8 cellular contexts compared by ENCODE assay signal in the genomic region with DNA sequence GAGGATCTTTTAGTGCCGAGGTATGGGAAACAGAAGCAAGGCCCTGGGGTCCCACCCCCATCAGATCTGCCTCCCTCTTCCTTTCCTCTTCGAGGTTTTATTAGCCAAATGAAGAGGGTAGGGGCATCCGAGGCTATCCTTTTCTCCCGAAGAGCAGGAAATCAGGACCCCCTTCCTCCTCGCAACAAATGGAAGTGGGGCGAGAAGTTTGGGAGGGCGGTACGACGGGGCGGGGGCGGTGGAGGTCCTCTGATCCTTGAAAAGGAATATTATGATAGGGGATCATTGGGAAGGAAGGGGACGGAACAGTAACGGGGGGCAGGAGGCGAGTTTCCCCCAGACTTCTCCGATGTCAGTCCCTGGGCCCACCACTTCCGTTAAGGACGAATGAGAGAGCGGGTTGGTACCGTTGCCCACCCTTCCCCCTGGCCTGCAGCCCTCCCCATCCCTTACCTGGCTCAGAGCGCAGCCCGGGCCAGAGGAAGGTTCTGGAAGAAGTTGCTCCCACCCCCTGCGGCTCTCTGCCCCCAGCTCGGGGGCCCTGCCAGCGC. TPM values are rescaled to one million over a fixed set of nuclear protein-coding genes. Genes with fewer than 3 reads are reported as not detected.
A peak's percentile ranks its signal among the peaks of the same experiment; 100 is the strongest.
DNase-seq lines count a peak whose midpoint lies in the region; ATAC-seq and TF ChIP-seq lines count a peak whose summit lies in the region.

No MANE protein-coding gene starts in this region.

- H3K27ac Mint-ChIP-seq in naive thymus-derived CD8-positive, alpha-beta T cell: peak overlapping the region in 9 of 10 donors; percentile 72 to 100 (median 96)

- no peaks in the 10 kb centered on the region for H3K9me3 Mint-ChIP-seq in naive thymus-derived CD8-positive, alpha-beta T cell

- H3K27ac ChIP-seq in AG04450 (ENCODE audit: low read depth, low read length) (no peak overlapping the region), breast epithelium (peak overlapping the region in 1 of 2 donors; percentile 17)

- ATAC-seq in HG03039 (IDR thresholded peaks at IDR 0.05; ENCODE audit: unreplicated experiment) (peak; percentile 8), GM21447 (IDR thresholded peaks at IDR 0.05; ENCODE audit: unreplicated experiment) (no peak), left lobe of liver (no peak)
- peak in 1 of 2 donors; percentile 22 for ATAC-seq in naive thymus-derived CD8-positive, alpha-beta T cell

- CTCF ChIA-PET in AG04450 (lab: Charles Lee): interaction anchor here (1.0 kb wide), 1 partner anchor 138 kb away, joined by 3 read pairs; no protein-coding TSS in a partner anchor

- H3K27me3 Mint-ChIP-seq in naive thymus-derived CD8-positive, alpha-beta T cell: peaks cover 0 to 2% (median 0%) of the 10 kb centered on the region in 5 donors

- no peaks in the 10 kb centered on the region for H3K36me3 ChIP-seq in breast epithelium

- POLR2A ChIA-PET in AG04450 (lab: Yijun Ruan, JAX): interaction anchor here (0.6 kb wide), 1 partner anchor 19 kb away, joined by 7 read pairs; no protein-coding TSS in a partner anchor
- POLR2A ChIA-PET in naive thymus-derived CD8-positive, alpha-beta T cell (lab: Charles Lee): interaction anchor here (0.6 to 7.8 kb wide), 17 partner anchors 8 to 139 kb away, joined by 3 to 168 read pairs (median 12); a partner anchor contains a TSS

- H3K4me1 ChIP-seq in breast epithelium: peaks cover 0 to 2% of the 10 kb centered on the region in 2 donors

- peaks cover 0 to 2% (median 2%) of the 10 kb centered on the region in 3 donors for H3K36me3 Mint-ChIP-seq in naive thymus-derived CD8-positive, alpha-beta T cell

- no peak for TF ChIP-seq POLR2A in breast epithelium (IDR thresholded peaks at IDR 0.05)

- H3K4me3 Mint-ChIP-seq in naive thymus-derived CD8-positive, alpha-beta T cell: peak overlapping the region; percentile 81 to 92 (median 87)

- DNase-seq in AG04450 (ENCODE audit: low read depth, low spot score) (no peak), breast epithelium (ENCODE audit: low spot score in 2 of 2) (no peak), NCI-H526 (lab: John Stamatoyannopoulos, UW) (no peak), left lobe of liver (ENCODE audit: low spot score) (no peak)
- DNase-seq in naive thymus-derived CD8-positive, alpha-beta T cell: no peak
- DNase-seq in activated naive CD4-positive, alpha-beta T cell (lab: John Stamatoyannopoulos, UW): no peak

- TF ChIP-seq CTCF in AG04450 (IDR thresholded peaks at IDR 0.05; ENCODE audit: low read depth, low read length): no peak
- TF ChIP-seq CTCF in breast epithelium (IDR thresholded peaks at IDR 0.05): no peak

- H3K9me3 ChIP-seq in AG04450 (ENCODE audit: control insufficient read depth, insufficient read depth, low read length): peaks cover 3% of the 10 kb centered on the region; the same call in 1 of the 2 replicates
- H3K9me3 ChIP-seq in breast epithelium: no peaks in the 10 kb centered on the region

- H3K4me3 ChIP-seq in AG04450 (ENCODE audit: low read depth, low read length) (peak overlapping the region; percentile 59), breast epithelium (peak overlapping the region; percentile 39 to 66 (median 54))

- H3K27me3 ChIP-seq in AG04450 (ENCODE audit: control insufficient read depth, insufficient read depth, low read length) (peaks cover 82% of the 10 kb centered on the region), breast epithelium (peaks cover 14 to 38% of the 10 kb centered on the region in 2 donors)

- intact Hi-C loops in breast epithelium (cut with DNase I; ENCODE audit: low total_unique reads): no loop called here

- H3K4me1 Mint-ChIP-seq in naive thymus-derived CD8-positive, alpha-beta T cell: peaks cover 34 to 70% (median 66%) of the 10 kb centered on the region in 4 donors

RNA-seq across cellular contexts. Expression of a gene that starts 0.3 kb away (rescaled TPM):
- not detected in 2 replicates for polyA plus RNA-seq in AG04450 (2011; rRNA removed)
- not detected in 2 replicates for polyA minus RNA-seq in AG04450 (2011; rRNA and poly(A)+ RNA removed)
- under 1 TPM in 1 of 3 donors, not detected in 2; 0.15 TPM for total RNA-seq in breast epithelium
- 1 to 10 TPM; 3.4 to 3.7 TPM for total RNA-seq in naive thymus-derived CD8-positive, alpha-beta T cell
- 1 to 10 TPM in 2 of 3 donors, under 1 TPM in 1; 0.28 to 2.8 (median 1.8) TPM for polyA plus RNA-seq in naive thymus-derived CD8-positive, alpha-beta T cell
- 0.08 TPM for total RNA-seq in left lobe of liver

RNA-seq across cellular contexts. Expression of a gene that starts 37.1 kb away (rescaled TPM):
- 97.6 and 114 TPM in 2 replicates for polyA plus RNA-seq in AG04450 (2011; rRNA removed)
- 157 and 217 TPM in 2 replicates for polyA minus RNA-seq in AG04450 (2011; rRNA and poly(A)+ RNA removed)
- total RNA-seq in breast epithelium (100 to 1,000 TPM in 1 of 3 donors, 10 to 100 TPM in 2; 91.4 to 103 (median 93.9) TPM), left lobe of liver (51.3 TPM)
- total RNA-seq in naive thymus-derived CD8-positive, alpha-beta T cell: 100 to 1,000 TPM; 199 to 210 TPM
- 10 to 100 TPM; 46.0 to 62.6 (median 49.0) TPM for polyA plus RNA-seq in naive thymus-derived CD8-positive, alpha-beta T cell
